In genomic region chr2:48545244-48545643, GRCh38 we compare ENCODE assay signal across 18 cellular contexts. TPM values are rescaled to one million over a fixed set of nuclear protein-coding genes. Genes with fewer than 3 reads are reported as not detected.
A peak's percentile ranks its signal among the peaks of the same experiment; 100 is the strongest.
DNase-seq lines count a peak whose midpoint lies in the region; ATAC-seq and TF ChIP-seq lines count a peak whose summit lies in the region.
"Had no signal": no experiment of that assay in that cellular context is flagged by ENCODE, and none has a peak within 500 bp of the region (broad histone marks: within the 10 kb centered on the region; RNA-seq: fewer than 3 reads in every experiment).

No MANE protein-coding gene starts in this region.

- intact Hi-C loops in esophagus muscularis mucosa (cut with DNase I) (no loop called here), sciatic nerve (cut with DNase I) (no loop called here)

- peaks cover 1% of the 10 kb centered on the region for H3K27me3 Mint-ChIP-seq in endothelial cell (ENCODE audit: unreplicated experiment)
- H3K27me3 Mint-ChIP-seq: CD4-positive, CD25-positive, alpha-beta regulatory T cell; stimulated activated memory B cell treated with anti-CD40 and anti-IgM and Interleukin-4, amounts not matched to agents 10 μg/mL and 1 μg/mL and 100 μg/mL, for 72 hours had no signal

- H3K4me3 ChIP-seq in esophagus muscularis mucosa = no peak overlapping the region
- H3K4me3 ChIP-seq: tibial nerve had no signal

- peak overlapping the region; percentile 73 to 83 (median 75) for H3K27ac ChIP-seq in esophagus muscularis mucosa (replicated peaks in 1 of 4)

- H3K4me3 Mint-ChIP-seq in endothelial cell (ENCODE audit: unreplicated experiment) = no peak overlapping the region
- H3K4me3 Mint-ChIP-seq: CD4-positive, CD25-positive, alpha-beta regulatory T cell; stimulated activated memory B cell treated with anti-CD40 and anti-IgM and Interleukin-4, amounts not matched to agents 10 μg/mL and 1 μg/mL and 100 μg/mL, for 72 hours had no signal

- no peaks in the 10 kb centered on the region for H3K4me1 Mint-ChIP-seq in endothelial cell (ENCODE audit: unreplicated experiment)
- H3K4me1 Mint-ChIP-seq: CD4-positive, CD25-positive, alpha-beta regulatory T cell; stimulated activated memory B cell treated with anti-CD40 and anti-IgM and Interleukin-4, amounts not matched to agents 10 μg/mL and 1 μg/mL and 100 μg/mL, for 72 hours had no signal

- no peak for TF ChIP-seq POLR2A in esophagus muscularis mucosa (IDR thresholded peaks at IDR 0.05; ENCODE audit: low read depth)

- no peaks in the 10 kb centered on the region for H3K9me3 ChIP-seq in esophagus muscularis mucosa
- H3K9me3 ChIP-seq: tibial nerve had no signal

- TF ChIP-seq CTCF in esophagus muscularis mucosa (IDR thresholded peaks at IDR 0.05) (peak in 1 of 3 experiments; percentile 15), endothelial cell (IDR thresholded peaks at IDR 0.05; ENCODE audit: unreplicated experiment) (no peak)

- no peaks in the 10 kb centered on the region for H3K36me3 Mint-ChIP-seq in endothelial cell (ENCODE audit: low read depth, unreplicated experiment)
- H3K36me3 Mint-ChIP-seq: CD4-positive, CD25-positive, alpha-beta regulatory T cell; stimulated activated memory B cell treated with anti-CD40 and anti-IgM and Interleukin-4, amounts not matched to agents 10 μg/mL and 1 μg/mL and 100 μg/mL, for 72 hours had no signal

- H3K4me1 ChIP-seq in esophagus muscularis mucosa = peaks cover 27 to 100% (median 98%) of the 10 kb centered on the region in 4 donors

- ATAC-seq in sciatic nerve (peak; percentile 70), HG03432 (IDR thresholded peaks at IDR 0.05; ENCODE audit: unreplicated experiment) (no peak), HG03139 (IDR thresholded peaks at IDR 0.05; ENCODE audit: unreplicated experiment) (no peak)
- ATAC-seq: stimulated activated memory B cell treated with anti-CD40 and anti-IgM and Interleukin-4, amounts not matched to agents 10 μg/mL and 1 μg/mL and 100 μg/mL, for 72 hours had no signal

- no peaks in the 10 kb centered on the region for H3K9me3 Mint-ChIP-seq in endothelial cell (ENCODE audit: unreplicated experiment)
- H3K9me3 Mint-ChIP-seq: CD4-positive, CD25-positive, alpha-beta regulatory T cell; stimulated activated memory B cell treated with anti-CD40 and anti-IgM and Interleukin-4, amounts not matched to agents 10 μg/mL and 1 μg/mL and 100 μg/mL, for 72 hours had no signal

- peaks cover 0 to 4% (median 1%) of the 10 kb centered on the region in 4 donors for H3K36me3 ChIP-seq in esophagus muscularis mucosa
- H3K36me3 ChIP-seq: tibial nerve had no signal

- DNase-seq in SKM-1 treated with dmso at 0.1 percent for 144 hours (lab: John Stamatoyannopoulos, UW; ENCODE audit: unreplicated experiment) (peak; percentile 19), SKM-1 (lab: John Stamatoyannopoulos, UW; ENCODE audit: unreplicated experiment) (no peak), NCI-H69 (lab: John Stamatoyannopoulos, UW) (peak; percentile 55), esophagus muscularis mucosa (ENCODE audit: extremely low spot score) (no peak), sciatic nerve (ENCODE audit: low spot score) (no peak), endothelial cell (ENCODE audit: low spot score) (no peak)
- DNase-seq: activated CD4-positive, alpha-beta T cell treated with anti-CD3 and anti-CD28 coated beads for 48 hours; activated gamma-delta T cell treated with Interleukin-2 at 50 U/mL for 16 hours; amniotic stem cell; CD4-positive, CD25-positive, alpha-beta regulatory T cell; GOT3; Kasumi-1; NCI-H1105 treated with DMSO at 0.1 percent for 48 hours; NCI-H526 had no signal

- H3K27me3 ChIP-seq in esophagus muscularis mucosa = no peaks in the 10 kb centered on the region
- H3K27me3 ChIP-seq: tibial nerve had no signal

- no peak for TF ChIP-seq EP300 in esophagus muscularis mucosa (IDR thresholded peaks at IDR 0.05)

- H3K27ac Mint-ChIP-seq in endothelial cell (ENCODE audit: unreplicated experiment) = no peak overlapping the region
- H3K27ac Mint-ChIP-seq: CD4-positive, CD25-positive, alpha-beta regulatory T cell; stimulated activated memory B cell treated with anti-CD40 and anti-IgM and Interleukin-4, amounts not matched to agents 10 μg/mL and 1 μg/mL and 100 μg/mL, for 72 hours had no signal

- WGBS in esophagus muscularis mucosa = 85% methylated on average over 10 of the region's 10 CpGs

RNA-seq across cellular contexts. Expression of gene STON1, which starts 15.3 kb away (rescaled TPM):
- total RNA-seq in esophagus muscularis mucosa (100 to 1,000 TPM; 135 to 198 (median 168) TPM), sciatic nerve (55.3 TPM), endothelial cell (ENCODE audit: unreplicated experiment) (3.1 TPM)

Comparison
In these comparisons a context has a peak if more than half of its experiments do, and no peak if none do; other contexts are left out.
1. DNase-seq: peak in SKM-1 treated with dmso at 0.1 percent for 144 hours (single experiment) and NCI-H69 (single experiment); none in SKM-1 (single experiment), esophagus muscularis mucosa (single experiment), sciatic nerve (single experiment) and endothelial cell (single experiment).
2. RNA of gene STON1, which starts 15.3 kb away (total RNA-seq): 135 to 198 TPM in esophagus muscularis mucosa and 55.3 TPM in sciatic nerve (single experiment); 3.1 TPM in endothelial cell (single experiment); every median in the first group is over 10 times any median in the second.